ENCODE assay signal across 35 cellular contexts in the genomic region with DNA sequence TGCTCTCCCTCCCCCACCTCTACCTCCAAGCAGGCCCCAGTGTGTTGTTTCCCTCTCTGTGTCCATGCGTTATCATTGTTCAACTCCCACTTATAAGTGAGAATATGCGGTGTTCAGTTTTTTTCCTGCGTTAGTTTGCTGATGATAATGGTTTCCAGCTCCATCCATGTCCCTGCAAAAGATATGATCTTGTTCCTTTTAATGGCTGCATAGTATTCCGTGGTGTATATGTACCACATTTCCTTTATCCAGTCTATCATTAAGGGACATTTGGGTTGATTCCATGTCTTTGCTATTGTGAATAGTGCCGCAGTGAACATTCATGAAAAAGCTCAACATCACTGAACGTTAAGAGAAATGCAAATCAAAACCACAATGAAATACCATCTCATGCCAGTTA. TPM values are rescaled to one million over a fixed set of nuclear protein-coding genes. Genes with fewer than 3 reads are reported as not detected.
"Had no signal": no experiment of that assay in that cellular context is flagged by ENCODE, and none has a peak within 500 bp of the region (broad histone marks: within the 10 kb centered on the region; RNA-seq: fewer than 3 reads in every experiment).

No MANE protein-coding gene starts in this region.

- H3K36me3 Mint-ChIP-seq: activated CD4-positive, alpha-beta memory T cell treated with anti-CD3 and anti-CD28 coated beads for 36 hours; activated naive CD4-positive, alpha-beta T cell treated with anti-CD3 and anti-CD28 coated beads, Interleukin-2, amount 50 U/mL, for 72 hours; activated naive CD8-positive, alpha-beta T cell treated with anti-CD3 and anti-CD28 coated beads for 36 hours had no signal

- H3K36me3 ChIP-seq: adrenal gland, brain microvascular endothelial cell, breast epithelium had no signal

- FAIRE-seq: astrocyte, TTC549 had no signal

- H3K27me3 Mint-ChIP-seq: activated B cell treated with CpG ODN at 0.5 μM for 24 hours; activated CD4-positive, alpha-beta T cell treated with anti-CD3 and anti-CD28 coated beads, Interleukin-2, amount 10 ng/mL, durations not matched to agents 24 days and 14 days; activated CD8-positive, alpha-beta T cell treated with anti-CD3 and anti-CD28 coated beads for 36 hours; activated naive CD8-positive, alpha-beta T cell treated with anti-CD3 and anti-CD28 coated beads for 36 hours had no signal

- DNase-seq: activated B cell treated with CpG ODN at 0.5 μM for 24 hours; activated CD4-positive, alpha-beta memory T cell treated with anti-CD3 and anti-CD28 coated beads for 36 hours; activated CD4-positive, alpha-beta T cell treated with anti-CD3 and anti-CD28 coated beads for 4 hours; activated CD4-positive, alpha-beta T cell treated with anti-CD3 and anti-CD28 coated beads, Interleukin-2, amount 10 ng/mL, durations not matched to agents 24 days and 14 days; activated CD4-positive, alpha-beta T cell treated with anti-CD3 and anti-CD28 coated beads, Interleukin-2, amount 50 U/mL, for 1 hour; activated CD4-positive, alpha-beta T cell treated with anti-CD3 and anti-CD28 coated beads, Interleukin-2, amount 50 U/mL, for 4 hours; activated CD4-positive, CD25-positive, alpha-beta regulatory T cell treated with anti-CD3 and anti-CD28 coated beads, Interleukin-2, amount 50 U/mL, for 72 hours; activated CD8-positive, alpha-beta memory T cell treated with anti-CD3 and anti-CD28 coated beads, Interleukin-2, amount 50 U/mL, for 4 hours; activated CD8-positive, alpha-beta T cell treated with anti-CD3 and anti-CD28 coated beads for 36 hours; activated effector memory CD4-positive, alpha-beta T cell treated with anti-CD3 and anti-CD28 coated beads, Interleukin-2, amount 50 U/mL, for 16 hours; activated gamma-delta T cell treated with Interleukin-2 at 50 U/mL for 16 hours; activated naive CD4-positive, alpha-beta T cell; activated naive CD4-positive, alpha-beta T cell treated with anti-CD3 and anti-CD28 coated beads for 36 hours; activated naive CD4-positive, alpha-beta T cell treated with anti-CD3 and anti-CD28 coated beads, Interleukin-2, amount 50 U/mL, for 16 hours; activated naive CD8-positive, alpha-beta T cell treated with anti-CD3 and anti-CD28 coated beads for 36 hours; activated T-cell treated with anti-CD3 and anti-CD28 coated beads for 4 hours; activated T-cell treated with anti-CD3 and anti-CD28 coated beads, Interleukin-2, amount 50 U/mL, for 1 hour; activated T-cell treated with anti-CD3 and anti-CD28 coated beads, Interleukin-2, amount 50 U/mL, for 4 hours; activated T-cell treated with anti-CD3 and anti-CD28 coated beads, Interleukin-2, amount 50 U/mL, for 72 hours; adrenal gland; amniotic stem cell; aorta; body of pancreas; brain microvascular endothelial cell; central memory CD4-positive, alpha-beta T cell; T-helper 17 cell; T-helper 9 cell had no signal

- H3K9me3 Mint-ChIP-seq: activated CD4-positive, alpha-beta memory T cell treated with anti-CD3 and anti-CD28 coated beads for 36 hours; activated naive CD4-positive, alpha-beta T cell treated with anti-CD3 and anti-CD28 coated beads for 36 hours; activated T-cell treated with anti-CD3 and anti-CD28 coated beads, Interleukin-2, amount 50 U/mL, for 4 hours; T-helper 2 cell treated with Interferon-gamma antibody and Interleukin-4, amounts not matched to agents 5 μg/mL and 100 μg/mL, for 36 hours had no signal

- H3K4me3 ChIP-seq: adrenal gland, body of pancreas, breast epithelium had no signal

- H3K27me3 ChIP-seq: adrenal gland, body of pancreas, brain microvascular endothelial cell, breast epithelium had no signal

- H3K9me3 ChIP-seq: adrenal gland, body of pancreas had no signal

- ATAC-seq: activated CD8-positive, alpha-beta T cell treated with anti-CD3 and anti-CD28 coated beads for 36 hours; activated naive CD4-positive, alpha-beta T cell treated with anti-CD3 and anti-CD28 coated beads, Interleukin-2, amount 50 U/mL, for 72 hours; activated T-cell treated with anti-CD3 and anti-CD28 coated beads, Interleukin-2, amount 50 U/mL, for 4 hours; activated T-cell treated with anti-CD3 and anti-CD28 coated beads, Interleukin-2, amount 50 U/mL, for 72 hours; activated T-helper 17 cell treated with anti-CD3 and anti-CD28 coated beads, Interleukin-2, amount 50 U/mL, for 72 hours; body of pancreas; T-helper 17 cell had no signal

- H3K4me1 ChIP-seq: adrenal gland, body of pancreas, breast epithelium had no signal

- H3K4me3 Mint-ChIP-seq: activated B cell treated with CpG ODN at 0.5 μM for 24 hours; activated CD4-positive, alpha-beta memory T cell treated with anti-CD3 and anti-CD28 coated beads for 36 hours; activated CD4-positive, alpha-beta T cell treated with anti-CD3 and anti-CD28 coated beads, Interleukin-2, amount 10 ng/mL, durations not matched to agents 24 days and 14 days; activated CD8-positive, alpha-beta T cell treated with anti-CD3 and anti-CD28 coated beads for 36 hours; activated naive CD4-positive, alpha-beta T cell treated with anti-CD3 and anti-CD28 coated beads for 36 hours; activated naive CD8-positive, alpha-beta T cell treated with anti-CD3 and anti-CD28 coated beads for 36 hours; activated T-cell treated with anti-CD3 and anti-CD28 coated beads, Interleukin-2, amount 50 U/mL, for 4 hours; activated T-cell treated with anti-CD3 and anti-CD28 coated beads, Interleukin-2, amount 50 U/mL, for 72 hours; activated T-helper 1 cell treated with anti-CD3 and anti-CD28 coated beads, Interleukin-12 subunit alpha, Interleukin-12 subunit beta, Interleukin-2, Interleukin-4 antibody, amounts not matched to agents 30 ng/mL and 10 ng/mL and 1 ng/mL, durations not matched to agents 14 hours and 24 hours and 36 hours; activated T-helper 17 cell treated with anti-CD3 and anti-CD28 coated beads, Interleukin-2, amount 50 U/mL, for 72 hours; T-helper 17 cell; T-helper 2 cell treated with Interferon-gamma antibody and Interleukin-4, amounts not matched to agents 5 μg/mL and 100 μg/mL, for 36 hours had no signal

- H3K4me1 Mint-ChIP-seq: activated B cell treated with CpG ODN at 0.5 μM for 24 hours; activated CD4-positive, alpha-beta T cell treated with anti-CD3 and anti-CD28 coated beads, Interleukin-2, amount 10 ng/mL, durations not matched to agents 24 days and 14 days; activated naive CD8-positive, alpha-beta T cell treated with anti-CD3 and anti-CD28 coated beads for 36 hours; activated T-helper 17 cell treated with anti-CD3 and anti-CD28 coated beads, Interleukin-2, amount 50 U/mL, for 72 hours; T-helper 17 cell had no signal

- H3K27ac Mint-ChIP-seq: activated B cell treated with CpG ODN at 0.5 μM for 24 hours; activated CD4-positive, alpha-beta memory T cell treated with anti-CD3 and anti-CD28 coated beads for 36 hours; activated CD4-positive, alpha-beta T cell treated with anti-CD3 and anti-CD28 coated beads, Interleukin-2, amount 10 ng/mL, durations not matched to agents 24 days and 14 days; activated CD8-positive, alpha-beta T cell treated with anti-CD3 and anti-CD28 coated beads for 36 hours; activated naive CD4-positive, alpha-beta T cell treated with anti-CD3 and anti-CD28 coated beads for 36 hours; activated naive CD4-positive, alpha-beta T cell treated with anti-CD3 and anti-CD28 coated beads, Interleukin-2, amount 50 U/mL, for 72 hours; activated naive CD8-positive, alpha-beta T cell treated with anti-CD3 and anti-CD28 coated beads for 36 hours; activated T-cell treated with anti-CD3 and anti-CD28 coated beads, Interleukin-2, amount 50 U/mL, for 72 hours; activated T-helper 1 cell treated with anti-CD3 and anti-CD28 coated beads, Interleukin-12 subunit alpha, Interleukin-12 subunit beta, Interleukin-2, Interleukin-4 antibody, amounts not matched to agents 30 ng/mL and 10 ng/mL and 1 ng/mL, durations not matched to agents 14 hours and 24 hours and 36 hours; activated T-helper 17 cell treated with anti-CD3 and anti-CD28 coated beads, Interleukin-2, amount 50 U/mL, for 72 hours; T-helper 17 cell; T-helper 2 cell treated with Interferon-gamma antibody and Interleukin-4, amounts not matched to agents 5 μg/mL and 100 μg/mL, for 36 hours had no signal

- H3K27ac ChIP-seq: adrenal gland, body of pancreas, brain microvascular endothelial cell, breast epithelium, VCaP had no signal

RNA-seq across cellular contexts. Expression of a gene that starts 58.6 kb away (rescaled TPM):
- total RNA-seq: activated B cell treated with CpG ODN at 0.5 μM for 24 hours; activated CD4-positive, alpha-beta T cell treated with anti-CD3 and anti-CD28 coated beads, Interleukin-2, amount 10 ng/mL, durations not matched to agents 24 days and 14 days had no signal
